9 cellular contexts compared by ENCODE assay signal in genomic region chr4:86033171-86033570, GRCh38.
DNase-seq lines count a peak whose midpoint lies in the region; ATAC-seq, FAIRE-seq and TF ChIP-seq lines count a peak whose summit lies in the region.
"Had no signal": no experiment of that assay in that cellular context is flagged by ENCODE, and none has a peak within 500 bp of the region (broad histone marks: within the 10 kb centered on the region; RNA-seq: fewer than 3 reads in every experiment).

No MANE protein-coding gene starts in this region.

- intact Hi-C loops in ovary (cut with DNase I) = no loop called here
- intact Hi-C loops in activated naive CD4-positive, alpha-beta T cell treated with anti-CD3 and anti-CD28 coated beads for 36 hours (cut with micrococcal nuclease) = no loop called here

- no peak for TF ChIP-seq POLR2A in ovary (IDR thresholded peaks at IDR 0.05)

- peak; percentile 64 for ATAC-seq in esophagus mucosa
- ATAC-seq: K562 had no signal

- no peak for FAIRE-seq in urothelium cell line (lab: Jason Lieb, UNC)
- FAIRE-seq: K562 had no signal

- TF ChIP-seq CTCF in AG09309 (IDR thresholded peaks at IDR 0.05; ENCODE audit: control insufficient read depth, insufficient read depth, low read depth, low read length, missing control alignments) = no peak
- TF ChIP-seq CTCF in ovary (IDR thresholded peaks at IDR 0.05) = no peak

- H3K9me3 ChIP-seq in ovary = no peaks in the 10 kb centered on the region

- H3K9me3 Mint-ChIP-seq in activated naive CD4-positive, alpha-beta T cell treated with anti-CD3 and anti-CD28 coated beads for 36 hours = no peaks in the 10 kb centered on the region

- WGBS in ovary, 3 donors = 44 to 57% (median 45%) methylated on average over 4 of the region's 4 CpGs

- peak; percentile 74 for DNase-seq in AG09309 (ENCODE audit: low read depth)
- peak; percentile 48 for DNase-seq in NOMO-1 treated with DMSO at 0.1 percent for 48 hours (lab: John Stamatoyannopoulos, UW; ENCODE audit: unreplicated experiment)
- DNase-seq in ovary = peak in 3 of 5 donors; percentile 22 to 59 (median 27)
- DNase-seq in activated CD4-positive, alpha-beta T cell treated with anti-CD3 and anti-CD28 coated beads, Interleukin-2, amount 50 U/mL, for 48 hours = no peak
- no peak for DNase-seq in urothelium cell line (ENCODE audit: low spot score)
- DNase-seq in NCI-H1105 treated with DMSO at 0.1 percent for 48 hours (lab: John Stamatoyannopoulos, UW) = no peak
- DNase-seq in activated naive CD4-positive, alpha-beta T cell treated with anti-CD3 and anti-CD28 coated beads for 36 hours = no peak

- no peaks in the 10 kb centered on the region for H3K4me1 Mint-ChIP-seq in activated naive CD4-positive, alpha-beta T cell treated with anti-CD3 and anti-CD28 coated beads for 36 hours (ENCODE audit: low read depth)

- no peak overlapping the region for H3K4me3 Mint-ChIP-seq in activated naive CD4-positive, alpha-beta T cell treated with anti-CD3 and anti-CD28 coated beads for 36 hours

- H3K4me1 ChIP-seq in ovary (ENCODE audit: insufficient read depth) = no peaks in the 10 kb centered on the region

- no peaks in the 10 kb centered on the region for H3K36me3 Mint-ChIP-seq in activated naive CD4-positive, alpha-beta T cell treated with anti-CD3 and anti-CD28 coated beads for 36 hours (ENCODE audit: low read depth)

- H3K27ac ChIP-seq in ovary = no peak overlapping the region

- H3K27ac Mint-ChIP-seq in activated naive CD4-positive, alpha-beta T cell treated with anti-CD3 and anti-CD28 coated beads for 36 hours = no peak overlapping the region

- no peaks in the 10 kb centered on the region for H3K27me3 ChIP-seq in ovary

- CTCF ChIA-PET in activated naive CD4-positive, alpha-beta T cell treated with anti-CD3 and anti-CD28 coated beads for 36 hours (lab: Charles Lee) = interaction anchor here (1.3 kb wide), 1 partner anchor 10 kb away, joined by 3 read pairs; no protein-coding TSS in a partner anchor

- H3K36me3 ChIP-seq in ovary = no peaks in the 10 kb centered on the region

- no peak for TF ChIP-seq EP300 in ovary (IDR thresholded peaks at IDR 0.05)

- H3K27me3 Mint-ChIP-seq in activated naive CD4-positive, alpha-beta T cell treated with anti-CD3 and anti-CD28 coated beads for 36 hours (ENCODE audit: low read depth) = peaks cover 10% of the 10 kb centered on the region

- H3K4me3 ChIP-seq in AG09309 (ENCODE audit: control insufficient read depth, low read depth, low read length) (no peak overlapping the region), ovary (no peak overlapping the region)
- H3K4me3 ChIP-seq: K562 had no signal

Comparison
In these comparisons a context has a peak if more than half of its experiments do, and no peak if none do; other contexts are left out.
1. DNase-seq: peak in AG09309 (single experiment), NOMO-1 treated with DMSO at 0.1 percent for 48 hours (single experiment) and ovary (3 of 5); none in activated CD4-positive, alpha-beta T cell treated with anti-CD3 and anti-CD28 coated beads, Interleukin-2, amount 50 U/mL, for 48 hours (0 of 2), urothelium cell line (single experiment), NCI-H1105 treated with DMSO at 0.1 percent for 48 hours (single experiment) and activated naive CD4-positive, alpha-beta T cell treated with anti-CD3 and anti-CD28 coated beads for 36 hours (single experiment).